8 cellular contexts compared by ENCODE assay signal in the genomic region with DNA sequence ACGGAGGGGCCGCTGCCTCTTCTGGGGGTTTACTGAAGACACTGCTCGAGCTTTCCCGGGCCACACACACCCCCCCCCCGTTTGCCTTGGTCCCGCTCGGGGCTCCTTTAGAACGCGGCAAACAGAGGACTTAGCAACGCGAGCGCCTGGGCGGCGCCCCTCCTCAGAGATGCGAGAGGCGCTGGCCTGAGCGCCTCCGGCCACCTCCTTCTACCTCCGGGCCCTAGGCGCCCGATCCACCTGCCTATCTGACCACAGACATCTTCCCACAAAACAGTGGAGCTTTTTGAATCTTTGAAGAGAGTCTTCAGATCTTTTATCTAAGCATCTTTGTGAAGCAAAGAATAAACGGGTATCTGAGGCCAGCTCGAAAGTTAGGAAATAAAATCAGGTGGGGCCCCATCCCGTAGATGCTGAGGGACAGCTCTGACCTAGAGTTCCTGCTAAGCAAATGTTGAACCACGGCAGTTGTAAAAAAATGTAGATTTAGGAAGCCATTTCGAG. TPM values are rescaled to one million over a fixed set of nuclear protein-coding genes. Genes with fewer than 3 reads are reported as not detected.
DNase-seq lines count a peak whose midpoint lies in the region; ATAC-seq and TF ChIP-seq lines count a peak whose summit lies in the region.

No MANE protein-coding gene starts in this region.

- peak overlapping the region; percentile 75 for H3K4me3 Mint-ChIP-seq in stimulated activated effector memory CD8-positive, alpha-beta T cell treated with anti-CD3 and anti-CD28 coated beads, Interleukin-12 subunit alpha, Interleukin-12 subunit beta, amount 100 ng/mL, for 72 hours

- peak overlapping the region; percentile 85 for H3K27ac Mint-ChIP-seq in stimulated activated effector memory CD8-positive, alpha-beta T cell treated with anti-CD3 and anti-CD28 coated beads, Interleukin-12 subunit alpha, Interleukin-12 subunit beta, amount 100 ng/mL, for 72 hours

- no peak for TF ChIP-seq CTCF in GM12875 (IDR thresholded peaks at IDR 0.05; ENCODE audit: borderline replicate concordance, insufficient read depth, low read depth, low read length)

- H3K27ac ChIP-seq in layer of hippocampus (ENCODE audit: low read depth, low read length), result peak overlapping the region; percentile 99

- no peaks in the 10 kb centered on the region for H3K27me3 ChIP-seq in layer of hippocampus (ENCODE audit: control insufficient read depth, insufficient read depth, low read length)

- H3K4me3 ChIP-seq in GM12875 (ENCODE audit: low read depth, low read length), result peak overlapping the region; percentile 68

- peak; percentile 52 for DNase-seq in A172 (ENCODE audit: low spot score)
- peak; percentile 54 for DNase-seq in MV-4-11 (lab: John Stamatoyannopoulos, UW)
- peak; percentile 71 for DNase-seq in dedifferentiated amniotic fluid mesenchymal stem cell (ENCODE audit: extremely low spot score)
- no peak for DNase-seq in stimulated activated effector memory CD8-positive, alpha-beta T cell treated with anti-CD3 and anti-CD28 coated beads, Interleukin-12 subunit alpha, Interleukin-12 subunit beta, amount 100 ng/mL, for 72 hours (ENCODE audit: low spot score in 2 of 2)

- ATAC-seq in HG02623 (IDR thresholded peaks at IDR 0.05; ENCODE audit: unreplicated experiment) (peak; percentile 80), SK-N-SH treated with all-trans-retinoic acid at 6 μM for 48 hours (peak; percentile 89)
- peak; percentile 92 for ATAC-seq in stimulated activated effector memory CD8-positive, alpha-beta T cell treated with anti-CD3 and anti-CD28 coated beads, Interleukin-12 subunit alpha, Interleukin-12 subunit beta, amount 100 ng/mL, for 72 hours

- H3K36me3 Mint-ChIP-seq in stimulated activated effector memory CD8-positive, alpha-beta T cell treated with anti-CD3 and anti-CD28 coated beads, Interleukin-12 subunit alpha, Interleukin-12 subunit beta, amount 100 ng/mL, for 72 hours, result no peaks in the 10 kb centered on the region

- peaks cover 12% of the 10 kb centered on the region for H3K4me1 Mint-ChIP-seq in stimulated activated effector memory CD8-positive, alpha-beta T cell treated with anti-CD3 and anti-CD28 coated beads, Interleukin-12 subunit alpha, Interleukin-12 subunit beta, amount 100 ng/mL, for 72 hours

- no peaks in the 10 kb centered on the region for H3K9me3 Mint-ChIP-seq in stimulated activated effector memory CD8-positive, alpha-beta T cell treated with anti-CD3 and anti-CD28 coated beads, Interleukin-12 subunit alpha, Interleukin-12 subunit beta, amount 100 ng/mL, for 72 hours

TF ChIP-seq in SK-N-SH treated with all-trans-retinoic acid at 6 μM for 48 hours, 23 proteins besides CTCF, POLR2A, EP300 and RAD21:
- TF ChIP-seq PPARA (CRISPR knock-in tag; IDR thresholded peaks at IDR 0.05; ENCODE audit: borderline replicate concordance), result no peak
- no peak for TF ChIP-seq ZC3H10 (CRISPR knock-in tag; IDR thresholded peaks at IDR 0.05)
- TF ChIP-seq CSRNP3 (CRISPR knock-in tag; IDR thresholded peaks at IDR 0.05), result no peak
- no peak for TF ChIP-seq GLIS3 (CRISPR knock-in tag; IDR thresholded peaks at IDR 0.05)
- TF ChIP-seq BACH2 (CRISPR knock-in tag; IDR thresholded peaks at IDR 0.05; ENCODE audit: borderline replicate concordance), result no peak
- no peak for TF ChIP-seq ESRRG (CRISPR knock-in tag; IDR thresholded peaks at IDR 0.05)
- TF ChIP-seq RARB (CRISPR knock-in tag; IDR thresholded peaks at IDR 0.05), result no peak
- TF ChIP-seq CSDC2 (CRISPR knock-in tag; IDR thresholded peaks at IDR 0.05), result no peak
- TF ChIP-seq ZNF8 (CRISPR knock-in tag; IDR thresholded peaks at IDR 0.05), result no peak
- TF ChIP-seq, protein P1, sequence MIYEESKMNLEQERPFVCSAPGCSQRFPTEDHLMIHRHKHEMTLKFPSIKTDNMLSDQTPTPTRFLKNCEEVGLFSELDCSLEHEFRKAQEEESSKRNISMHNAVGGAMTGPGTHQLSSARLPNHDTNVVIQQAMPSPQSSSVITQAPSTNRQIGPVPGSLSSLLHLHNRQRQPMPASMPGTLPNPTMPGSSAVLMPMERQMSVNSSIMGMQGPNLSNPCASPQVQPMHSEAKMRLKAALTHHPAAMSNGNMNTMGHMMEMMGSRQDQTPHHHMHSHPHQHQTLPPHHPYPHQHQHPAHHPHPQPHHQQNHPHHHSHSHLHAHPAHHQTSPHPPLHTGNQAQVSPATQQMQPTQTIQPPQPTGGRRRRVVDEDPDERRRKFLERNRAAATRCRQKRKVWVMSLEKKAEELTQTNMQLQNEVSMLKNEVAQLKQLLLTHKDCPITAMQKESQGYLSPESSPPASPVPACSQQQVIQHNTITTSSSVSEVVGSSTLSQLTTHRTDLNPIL (CRISPR knock-in tag; IDR thresholded peaks at IDR 0.05; ENCODE audit: low read depth), result no peak
- no peak for TF ChIP-seq ZNF70 (CRISPR knock-in tag; IDR thresholded peaks at IDR 0.05)
- TF ChIP-seq, protein P2, sequence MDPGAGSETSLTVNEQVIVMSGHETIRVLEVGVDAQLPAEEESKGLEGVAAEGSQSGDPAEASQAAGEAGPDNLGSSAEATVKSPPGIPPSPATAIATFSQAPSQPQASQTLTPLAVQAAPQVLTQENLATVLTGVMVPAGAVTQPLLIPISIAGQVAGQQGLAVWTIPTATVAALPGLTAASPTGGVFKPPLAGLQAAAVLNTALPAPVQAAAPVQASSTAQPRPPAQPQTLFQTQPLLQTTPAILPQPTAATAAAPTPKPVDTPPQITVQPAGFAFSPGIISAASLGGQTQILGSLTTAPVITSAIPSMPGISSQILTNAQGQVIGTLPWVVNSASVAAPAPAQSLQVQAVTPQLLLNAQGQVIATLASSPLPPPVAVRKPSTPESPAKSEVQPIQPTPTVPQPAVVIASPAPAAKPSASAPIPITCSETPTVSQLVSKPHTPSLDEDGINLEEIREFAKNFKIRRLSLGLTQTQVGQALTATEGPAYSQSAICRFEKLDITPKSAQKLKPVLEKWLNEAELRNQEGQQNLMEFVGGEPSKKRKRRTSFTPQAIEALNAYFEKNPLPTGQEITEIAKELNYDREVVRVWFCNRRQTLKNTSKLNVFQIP (CRISPR knock-in tag; IDR thresholded peaks at IDR 0.05; ENCODE audit: borderline replicate concordance, low read depth), result no peak

RNA-seq across cellular contexts. Expression of gene TTLL7, which starts 0.4 kb away (rescaled TPM):
- 6.3 and 17.2 TPM in 2 replicates for total RNA-seq in A172 (2014; rRNA removed; shearing (Covaris generic))

Comparison
In these comparisons a context has a peak if more than half of its experiments do, and no peak if none do; other contexts are left out.
1. DNase-seq: peak in A172 (single experiment), MV-4-11 (single experiment) and dedifferentiated amniotic fluid mesenchymal stem cell (single experiment); none in stimulated activated effector memory CD8-positive, alpha-beta T cell treated with anti-CD3 and anti-CD28 coated beads, Interleukin-12 subunit alpha, Interleukin-12 subunit beta, amount 100 ng/mL, for 72 hours (0 of 2).
2. Peak in every context shown above with its lines, with median percentiles within 50 percentile points of each other: ATAC-seq.